ENCODE assay signal across 8 cellular contexts in genomic region chr15:67834593-67835348, GRCh38. TPM values are rescaled to one million over a fixed set of nuclear protein-coding genes. Genes with fewer than 3 reads are reported as not detected.
DNase-seq lines count a peak whose midpoint lies in the region; ATAC-seq, FAIRE-seq and TF ChIP-seq lines count a peak whose summit lies in the region.

No MANE protein-coding gene starts in this region.

- no peak overlapping the region for H3K9ac ChIP-seq in GM12878 (ENCODE audit: control insufficient read depth, insufficient read depth, low read length)

- peaks cover 19 to 63% (median 49%) of the 10 kb centered on the region in 9 donors for H3K4me1 ChIP-seq in heart right ventricle
- peaks cover 23% of the 10 kb centered on the region for H3K4me1 ChIP-seq in GM12878 (ENCODE audit: control insufficient read depth, insufficient read depth, low read length)
- H3K4me1 ChIP-seq in mononuclear cell (ENCODE audit: insufficient read depth, low read length), result peaks cover 63% of the 10 kb centered on the region
- peaks cover 50% of the 10 kb centered on the region for H3K4me1 ChIP-seq in upper lobe of right lung

- 1 to 3% methylated on average over 57 to 60 of the region's 60 CpGs for WGBS in heart right ventricle, 2 donors
- 4% methylated on average over 56 of the region's 60 CpGs for WGBS in GM12878 (ENCODE audit: insufficient coverage, insufficient replicate concordance, low lambda C conversion rate, missing lambda C conversion rate)

- RAD21 ChIA-PET in GM12878 (lab: Charles Lee; ENCODE audit: unreplicated experiment), result interaction anchor here (0.5 to 4.1 kb wide), 11 partner anchors 18 to 888 kb away, joined by 3 to 26 read pairs (median 5); no protein-coding TSS in a partner anchor

- no peak for TF ChIP-seq POLR2A in GM12878 (IDR thresholded peaks at IDR 0.05; ENCODE audit: low read depth, low read length)

- H3K4me3 ChIP-seq in heart right ventricle (peak overlapping the region; percentile 12 to 52 (median 45)), GM12878 (peak overlapping the region; percentile 65), mononuclear cell (ENCODE audit: low read length) (peak overlapping the region; percentile 16), upper lobe of right lung (peak overlapping the region; percentile 45)

- TF ChIP-seq EP300 in GM12878 (IDR thresholded peaks at IDR 0.05; ENCODE audit: borderline replicate concordance in 1 of 2, control insufficient read depth in 1 of 2, low read depth in 2 of 2, low read length in 2 of 2), result no peak

- TF ChIP-seq RAD21 in GM12878 (IDR thresholded peaks at IDR 0.05; ENCODE audit: insufficient read depth, low read depth, low read length), result no peak

- SMC1A ChIA-PET in GM12878 (lab: Charles Lee; ENCODE audit: uncharacterized antibody, unreplicated experiment), result interaction anchor here (0.8 to 4.2 kb wide), 8 partner anchors 52 to 885 kb away, joined by 3 to 51 read pairs (median 4); no protein-coding TSS in a partner anchor

- H4K20me1 ChIP-seq in GM12878 (ENCODE audit: control insufficient read depth, insufficient read depth), result no peaks in the 10 kb centered on the region; the same call in 1 of the 2 replicates

- H3K9me3 ChIP-seq in heart right ventricle, result no peaks in the 10 kb centered on the region
- H3K9me3 ChIP-seq in GM12878 (replicated peaks; ENCODE audit: control insufficient read depth, insufficient read depth, low read length), result no peaks in the 10 kb centered on the region; the same call in 2 of the 3 replicates
- H3K9me3 ChIP-seq in mononuclear cell (ENCODE audit: low read depth, low read length), result no peaks in the 10 kb centered on the region
- no peaks in the 10 kb centered on the region for H3K9me3 ChIP-seq in upper lobe of right lung

- H3K27me3 ChIP-seq in heart right ventricle (peaks cover 37 to 66% (median 64%) of the 10 kb centered on the region in 7 donors), GM12878 (replicated peaks in 1 of 2; ENCODE audit: control insufficient read depth in 2 of 2, insufficient read depth in 2 of 2, low read length in 1 of 2) (peaks cover 19 to 30% of the 10 kb centered on the region in 2 experiments), mononuclear cell (ENCODE audit: insufficient read depth, low read length) (peaks cover 63% of the 10 kb centered on the region), upper lobe of right lung (peaks cover 64% of the 10 kb centered on the region)

- in situ Hi-C loops in GM12878 (cut with MboI), result loop anchor here (5.0 kb wide), 2 partner anchors 377 to 887 kb away; no protein-coding TSS in a partner anchor

- TF ChIP-seq CTCF in heart right ventricle (IDR thresholded peaks at IDR 0.05) (no peak), GM12878 (IDR thresholded peaks at IDR 0.05 in 2 of 3, conservative IDR thresholded peaks at IDR 0.05 in 1 of 3; ENCODE audit: control insufficient read depth in 2 of 3, extremely low read depth in 1 of 3, insufficient read depth in 1 of 3, low read depth in 3 of 3, low read length in 3 of 3) (no peak), upper lobe of right lung (IDR thresholded peaks at IDR 0.05) (no peak)

- no peak for DNase-seq in heart right ventricle
- no peak for DNase-seq in Right ventricle myocardium inferior (ENCODE audit: missing footprints)
- no peak for DNase-seq in GM12878 (ENCODE audit: low read depth, low spot score)
- no peak for DNase-seq in upper lobe of right lung
- no peak for DNase-seq in Kasumi-1 (lab: John Stamatoyannopoulos, UW)

- intact Hi-C loops in heart right ventricle (cut with DNase I) (loop anchor here (2.0 to 10.0 kb wide), 10 partner anchors 60 to 890 kb away; partner anchors contain the start of genes C15orf61 (in 4 of the 10) and MAP2K5 (in 1 of the 10)), Right ventricle myocardium inferior (cut with DNase I) (loop anchor here (5.0 kb wide), 3 partner anchors 312 to 887 kb away; partner anchors contain the start of gene C15orf61), GM12878 (cut with micrococcal nuclease; ENCODE audit: unreplicated experiment) (loop anchor here (1.0 to 10.0 kb wide), 3 partner anchors 51 to 887 kb away; no protein-coding TSS in a partner anchor), upper lobe of right lung (cut with DNase I) (loop anchor here (5.0 to 10.0 kb wide), 3 partner anchors 310 to 890 kb away; partner anchors contain the start of gene C15orf61)

- H3K36me3 ChIP-seq in heart right ventricle (no peaks in the 10 kb centered on the region), GM12878 (ENCODE audit: control insufficient read depth in 2 of 2, insufficient read depth in 2 of 2, low read length in 1 of 2) (no peaks in the 10 kb centered on the region), upper lobe of right lung (no peaks in the 10 kb centered on the region)

- FAIRE-seq in GM12878 (lab: Jason Lieb, UNC), result no peak

- POLR2A ChIA-PET in GM12878 (lab: Charles Lee), result no interaction called here

- CTCF ChIA-PET in GM12878 (lab: Yijun Ruan, JAX), result interaction anchor here (0.6 to 4.6 kb wide), 13 partner anchors 9 to 888 kb away, joined by 3 to 111 read pairs (median 4); partner anchors contain the start of gene C15orf61

- H3K4me2 ChIP-seq in GM12878 (ENCODE audit: control insufficient read depth, insufficient read depth), result peak overlapping the region; percentile 98

- no TSS peak for BruUV-seq in GM12878 (replicated peaks; lab: Mats Ljungman, UMichigan)

- peak overlapping the region; percentile 52 for H2AFZ ChIP-seq in GM12878 (ENCODE audit: control insufficient read depth, low read depth, low read length)

- H3K27ac ChIP-seq in heart right ventricle (no peak overlapping the region), GM12878 (ENCODE audit: control insufficient read depth, insufficient read depth) (no peak overlapping the region), upper lobe of right lung (no peak overlapping the region)

- no peaks in the 10 kb centered on the region for H3K79me2 ChIP-seq in GM12878 (ENCODE audit: control insufficient read depth, insufficient read depth, low read length)

- ATAC-seq in heart right ventricle (peak in 1 of 8 donors; percentile 3), Right ventricle myocardium inferior (no peak), GM12878 (peak; percentile 21), upper lobe of right lung (no peak), HG02623 (IDR thresholded peaks at IDR 0.05; ENCODE audit: unreplicated experiment) (no peak), HG03571 (IDR thresholded peaks at IDR 0.05; ENCODE audit: unreplicated experiment) (no peak)

TF ChIP-seq in GM12878, 131 proteins besides CTCF, POLR2A, EP300 and RAD21:
- TF ChIP-seq CHD4 (IDR thresholded peaks at IDR 0.05) (no peak), RCOR1 (conservative IDR thresholded peaks at IDR 0.05; ENCODE audit: low read depth, low read length) (no peak), ATF7 (IDR thresholded peaks at IDR 0.05; ENCODE audit: low read depth) (peak; percentile 58; the same call in 1 of the 2 replicates)
TF ChIP-seq in GM12878: peak in this region for 1.

RNA-seq across cellular contexts. Expression of gene RNU6-1, which starts 5.1 kb away (rescaled TPM):
- total RNA-seq in heart right ventricle, result not detected
- not detected for polyA plus RNA-seq in heart right ventricle
- total RNA-seq in Right ventricle myocardium inferior, result not detected
- not detected in 2 replicates for total RNA-seq in GM12878 (2013; cell fraction: nucleolus; rRNA removed)
- not detected in 2 replicates for total RNA-seq in GM12878 (2014; rRNA removed)
- not detected in 2 replicates for total RNA-seq in GM12878 (2014; rRNA removed; fragmentation: Illumina TruSeq; extraction: Trizol)
- total RNA-seq in GM12878 (2021), result not detected in 2 replicates
- polyA plus RNA-seq in GM12878 (2011; ENCODE audit: low read depth), result not detected
- not detected in 2 replicates for polyA plus RNA-seq in GM12878 (2011; rRNA removed)
- not detected in 2 replicates for polyA plus RNA-seq in GM12878 (2011; cell fraction: cytosol; rRNA removed)
- polyA plus RNA-seq in GM12878 (2011; cell fraction: nucleus; rRNA removed), result not detected in 2 replicates
- polyA plus RNA-seq in GM12878 (2012), result not detected in 2 replicates
- not detected in 2 replicates for polyA plus RNA-seq in GM12878 (2014; fragmentation: Illumina TruSeq; extraction: Trizol)
- polyA plus RNA-seq in GM12878 (2014; fragmentation: Nextera tagmentation; extraction: Ambion mirVana), result not detected
- polyA plus RNA-seq in GM12878 (2014; rRNA removed), result not detected in 2 replicates
- polyA plus RNA-seq in GM12878 (2016; fragmentation: Nextera tagmentation; extraction: Ambion mirVana), result not detected
- 1,322 TPM in 1 of 2 replicates, not detected in the other for polyA minus RNA-seq in GM12878 (2011; rRNA and poly(A)+ RNA removed)
- polyA minus RNA-seq in GM12878 (2011; cell fraction: cytosol; rRNA and poly(A)+ RNA removed), result not detected in 2 replicates
- polyA minus RNA-seq in GM12878 (2011; cell fraction: nucleus; rRNA and poly(A)+ RNA removed), result under 0.01 TPM in 1 of 2 replicates, not detected in the other
- total RNA-seq in mononuclear cell, result not detected
- total RNA-seq in upper lobe of right lung, result not detected

RNA-seq across cellular contexts. Expression of gene SKOR1, which starts 9.5 kb away (rescaled TPM):
- total RNA-seq in heart right ventricle, result under 1 TPM; 0.07 to 0.40 (median 0.16) TPM
- under 1 TPM; 0.15 to 0.16 TPM for polyA plus RNA-seq in heart right ventricle
- not detected for total RNA-seq in Right ventricle myocardium inferior
- 2.0 and 2.2 TPM in 2 replicates for total RNA-seq in GM12878 (2013; cell fraction: nucleolus; rRNA removed)
- total RNA-seq in GM12878 (2014; rRNA removed), result 0.11 and 0.28 TPM in 2 replicates
- total RNA-seq in GM12878 (2014; rRNA removed; fragmentation: Illumina TruSeq; extraction: Trizol), result 0.04 and 0.05 TPM in 2 replicates
- 0.35 and 0.36 TPM in 2 replicates for total RNA-seq in GM12878 (2021)
- polyA plus RNA-seq in GM12878 (2011; ENCODE audit: low read depth), result 0.08 TPM
- polyA plus RNA-seq in GM12878 (2011; rRNA removed), result 0.03 and 0.05 TPM in 2 replicates
- polyA plus RNA-seq in GM12878 (2011; cell fraction: cytosol; rRNA removed), result 0.09 and 0.12 TPM in 2 replicates
- 0.69 and 0.94 TPM in 2 replicates for polyA plus RNA-seq in GM12878 (2011; cell fraction: nucleus; rRNA removed)
- polyA plus RNA-seq in GM12878 (2012), result 0.17 and 0.24 TPM in 2 replicates
- 0.04 and 0.08 TPM in 2 replicates for polyA plus RNA-seq in GM12878 (2014; fragmentation: Illumina TruSeq; extraction: Trizol)
- polyA plus RNA-seq in GM12878 (2014; fragmentation: Nextera tagmentation; extraction: Ambion mirVana), result not detected
- 0.06 and 0.14 TPM in 2 replicates for polyA plus RNA-seq in GM12878 (2014; rRNA removed)
- polyA plus RNA-seq in GM12878 (2016; fragmentation: Nextera tagmentation; extraction: Ambion mirVana), result not detected
- 0.37 and 0.52 TPM in 2 replicates for polyA minus RNA-seq in GM12878 (2011; rRNA and poly(A)+ RNA removed)
- polyA minus RNA-seq in GM12878 (2011; cell fraction: cytosol; rRNA and poly(A)+ RNA removed), result 0.31 and 0.53 TPM in 2 replicates
- polyA minus RNA-seq in GM12878 (2011; cell fraction: nucleus; rRNA and poly(A)+ RNA removed), result 0.24 and 0.57 TPM in 2 replicates
- total RNA-seq in mononuclear cell, result 1.9 TPM
- total RNA-seq in upper lobe of right lung, result 0.52 TPM
